In the genomic region with DNA sequence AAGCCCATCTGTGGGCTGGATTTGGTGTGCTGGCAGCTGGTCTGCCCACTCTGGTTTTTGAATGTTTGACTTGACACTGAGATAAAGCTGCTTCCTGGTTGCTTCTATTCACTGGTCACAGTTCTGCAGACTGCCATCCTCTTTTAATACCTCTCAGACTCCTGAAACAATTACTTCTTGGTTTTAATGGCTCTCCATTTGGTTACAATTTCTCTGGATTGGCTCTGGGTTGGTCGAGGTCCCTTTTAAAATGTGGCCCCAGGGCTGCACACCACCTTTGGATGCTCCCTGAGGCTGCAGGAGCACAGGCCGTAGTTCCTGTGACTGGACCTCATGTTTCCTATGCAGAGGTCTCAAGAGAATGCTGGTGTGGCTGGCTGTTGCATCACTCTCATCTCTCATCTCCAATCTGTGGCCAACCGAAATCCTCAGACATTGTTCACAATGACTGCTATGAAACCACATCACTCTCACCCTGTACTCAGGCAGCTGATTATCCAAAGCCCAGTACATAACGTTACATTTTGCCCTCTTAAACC, we compare ENCODE assay signal across 9 cellular contexts.
DNase-seq lines count a peak whose midpoint lies in the region; ATAC-seq and TF ChIP-seq lines count a peak whose summit lies in the region.
"Had no signal": no experiment of that assay in that cellular context is flagged by ENCODE, and none has a peak within 500 bp of the region (broad histone marks: within the 10 kb centered on the region; RNA-seq: fewer than 3 reads in every experiment).

No MANE protein-coding gene starts in this region.

- peaks cover 12% of the 10 kb centered on the region for H3K36me3 Mint-ChIP-seq in T-helper 2 cell treated with Interferon-gamma antibody and Interleukin-4, amounts not matched to agents 5 μg/mL and 100 μg/mL, for 36 hours (ENCODE audit: low read depth)

- BruUV-seq in A673 (replicated peaks; lab: Mats Ljungman, UMichigan): no TSS peak

- ATAC-seq in HG03064 (IDR thresholded peaks at IDR 0.05; ENCODE audit: low read depth, unreplicated experiment) (peak; percentile 81), upper lobe of right lung (no peak)

- TF ChIP-seq POLR2A in GM18951 (IDR thresholded peaks at IDR 0.05; ENCODE audit: extremely low read depth, insufficient read depth, insufficient read length) (peak; percentile 24), adrenal gland (IDR thresholded peaks at IDR 0.05) (no peak)

- H3K27ac ChIP-seq in upper lobe of right lung: no peak overlapping the region
- no peak overlapping the region for H3K27ac ChIP-seq in adrenal gland
- no peak overlapping the region for H3K27ac ChIP-seq in A673 (ENCODE audit: low read depth, low read length, poor library complexity, severe bottlenecking)
- H3K27ac ChIP-seq: upper lobe of left lung had no signal

- peaks cover 36% of the 10 kb centered on the region for H3K36me3 ChIP-seq in upper lobe of right lung
- H3K36me3 ChIP-seq in adrenal gland (replicated peaks in 1 of 2): no peaks in the 10 kb centered on the region
- H3K36me3 ChIP-seq in A673 (ENCODE audit: insufficient read depth, low read length, poor library complexity, severe bottlenecking): no peaks in the 10 kb centered on the region

- H3K27me3 ChIP-seq in upper lobe of right lung: no peaks in the 10 kb centered on the region
- H3K27me3 ChIP-seq in adrenal gland: no peaks in the 10 kb centered on the region
- no peaks in the 10 kb centered on the region for H3K27me3 ChIP-seq in A673 (replicated peaks; ENCODE audit: insufficient read depth, low read depth, low read length, poor library complexity)
- H3K27me3 ChIP-seq: upper lobe of left lung had no signal

- no peaks in the 10 kb centered on the region for H3K4me1 ChIP-seq in upper lobe of right lung
- no peaks in the 10 kb centered on the region for H3K4me1 ChIP-seq in adrenal gland (replicated peaks in 1 of 2)
- peaks cover 38% of the 10 kb centered on the region for H3K4me1 ChIP-seq in A673 (ENCODE audit: insufficient read depth, low read length, poor library complexity, severe bottlenecking)
- H3K4me1 ChIP-seq: upper lobe of left lung had no signal

- no peaks in the 10 kb centered on the region for H3K9me3 Mint-ChIP-seq in T-helper 2 cell treated with Interferon-gamma antibody and Interleukin-4, amounts not matched to agents 5 μg/mL and 100 μg/mL, for 36 hours

- CTCF ChIA-PET in A673 (lab: Charles Lee): no interaction called here

- intact Hi-C loops in upper lobe of right lung (cut with DNase I): no loop called here
- intact Hi-C loops in adrenal gland (cut with DNase I): no loop called here
- intact Hi-C loops in A673 (cut with micrococcal nuclease; ENCODE audit: unreplicated experiment): no loop called here

- H3K4me3 ChIP-seq in upper lobe of right lung (no peak overlapping the region), adrenal gland (no peak overlapping the region), A673 (ENCODE audit: low read depth, low read length, poor library complexity, severe bottlenecking) (no peak overlapping the region)
- H3K4me3 ChIP-seq: upper lobe of left lung had no signal

- H3K9me3 ChIP-seq in upper lobe of right lung (no peaks in the 10 kb centered on the region), adrenal gland (replicated peaks in 1 of 3) (no peaks in the 10 kb centered on the region), A673 (ENCODE audit: low read depth, low read length, poor library complexity, severe bottlenecking) (no peaks in the 10 kb centered on the region)
- H3K9me3 ChIP-seq: upper lobe of left lung had no signal

- H3K4me1 Mint-ChIP-seq in T-helper 2 cell treated with Interferon-gamma antibody and Interleukin-4, amounts not matched to agents 5 μg/mL and 100 μg/mL, for 36 hours (ENCODE audit: low read depth): peaks cover 13% of the 10 kb centered on the region

- WGBS in adrenal gland, 4 donors: 73 to 84% (median 76%) methylated on average over 3 to 4 of the region's 4 CpGs

- peak overlapping the region; percentile 49 for H3K27ac Mint-ChIP-seq in T-helper 2 cell treated with Interferon-gamma antibody and Interleukin-4, amounts not matched to agents 5 μg/mL and 100 μg/mL, for 36 hours

- POLR2A ChIA-PET in A673 (lab: Charles Lee; ENCODE audit: low non-redundant PET): no interaction called here

- peak; percentile 71 for DNase-seq in DMS153 (lab: John Stamatoyannopoulos, UW)
- peak; percentile 57 for DNase-seq in T-helper 2 cell treated with Interferon-gamma antibody and Interleukin-4, amounts not matched to agents 5 μg/mL and 100 μg/mL, for 36 hours (ENCODE audit: low spot score)
- peak; percentile 56 for DNase-seq in non-pigmented ciliary epithelial cell (ENCODE audit: low read depth)
- no peak for DNase-seq in upper lobe of right lung
- no peak for DNase-seq in adrenal gland
- no peak for DNase-seq in A673 (ENCODE audit: low spot score)
- DNase-seq: upper lobe of left lung had no signal

- no peak for TF ChIP-seq CTCF in upper lobe of right lung (IDR thresholded peaks at IDR 0.05)
- TF ChIP-seq CTCF in adrenal gland (IDR thresholded peaks at IDR 0.05): no peak
- no peak for TF ChIP-seq CTCF in A673 (conservative IDR thresholded peaks at IDR 0.05; ENCODE audit: low read depth, low read length)

- H3K27me3 Mint-ChIP-seq in T-helper 2 cell treated with Interferon-gamma antibody and Interleukin-4, amounts not matched to agents 5 μg/mL and 100 μg/mL, for 36 hours (ENCODE audit: low read depth): no peaks in the 10 kb centered on the region

- in situ Hi-C loops in GM18951 (cut with MboI; ENCODE audit: low sequenced_read_pairs, unreplicated experiment): no loop called here

- no peak overlapping the region for H3K4me3 Mint-ChIP-seq in T-helper 2 cell treated with Interferon-gamma antibody and Interleukin-4, amounts not matched to agents 5 μg/mL and 100 μg/mL, for 36 hours

Comparison
In these comparisons a context has a peak if more than half of its experiments do, and no peak if none do; other contexts are left out.
1. DNase-seq: peak in DMS153 (single experiment), T-helper 2 cell treated with Interferon-gamma antibody and Interleukin-4, amounts not matched to agents 5 μg/mL and 100 μg/mL, for 36 hours (single experiment) and non-pigmented ciliary epithelial cell (single experiment); none in upper lobe of right lung (single experiment), adrenal gland (0 of 7) and A673 (single experiment).